25 cellular contexts compared by ENCODE assay signal in the genomic region with DNA sequence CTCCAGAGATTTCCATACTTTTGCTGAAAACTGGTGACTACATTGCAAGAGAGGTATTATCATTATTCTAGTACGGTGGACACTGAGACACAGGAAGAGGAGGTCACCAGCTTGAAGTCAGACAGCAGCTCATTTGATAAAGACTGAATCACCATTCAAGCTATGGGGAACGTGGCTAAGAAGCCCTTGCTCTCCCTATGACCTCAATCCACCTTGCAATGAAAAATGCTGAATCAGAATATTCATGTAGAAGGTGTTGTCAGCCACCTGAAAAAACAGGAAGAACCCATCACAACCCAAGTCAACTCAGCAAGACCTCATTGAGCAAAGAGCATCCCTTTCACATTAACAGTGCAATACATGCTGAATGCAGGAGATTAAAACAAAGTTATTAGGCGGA. TPM values are rescaled to one million over a fixed set of nuclear protein-coding genes. Genes with fewer than 3 reads are reported as not detected.
A peak's percentile ranks its signal among the peaks of the same experiment; 100 is the strongest.
DNase-seq lines count a peak whose midpoint lies in the region; ATAC-seq and TF ChIP-seq lines count a peak whose summit lies in the region.
"Had no signal": no experiment of that assay in that cellular context is flagged by ENCODE, and none has a peak within 500 bp of the region (broad histone marks: within the 10 kb centered on the region; RNA-seq: fewer than 3 reads in every experiment).

No MANE protein-coding gene starts in this region.

- no peaks in the 10 kb centered on the region for H3K79me2 ChIP-seq in mammary epithelial cell (ENCODE audit: insufficient read depth, low read length)

- no peaks in the 10 kb centered on the region for H3K27me3 ChIP-seq in mammary epithelial cell (ENCODE audit: insufficient read depth, low read length)
- H3K27me3 ChIP-seq in brain microvascular endothelial cell (replicated peaks) = no peaks in the 10 kb centered on the region

- no peaks in the 10 kb centered on the region for H3K4me1 Mint-ChIP-seq in MCF 10A (ENCODE audit: insufficient read depth, unreplicated experiment)

- H2AFZ ChIP-seq in mammary epithelial cell (ENCODE audit: low read depth, low read length) = no peak overlapping the region

- dilution Hi-C loops in mammary epithelial cell (cut with HindIII; ENCODE audit: low sequenced_read_pairs) = no loop called here

- 100% methylated on average over 2 of the region's 3 CpGs for WGBS in mammary epithelial cell (ENCODE audit: low coverage, missing lambda C conversion rate)

- no peaks in the 10 kb centered on the region for H3K36me3 ChIP-seq in mammary epithelial cell (ENCODE audit: insufficient read depth, low read length)
- H3K36me3 ChIP-seq in brain microvascular endothelial cell (replicated peaks) = no peaks in the 10 kb centered on the region
- H3K36me3 ChIP-seq: thoracic aorta had no signal

- DNase-seq in mammary epithelial cell = peak; percentile 21
- no peak for DNase-seq in MCF 10A (ENCODE audit: unreplicated experiment)
- DNase-seq in NCI-H774 (lab: John Stamatoyannopoulos, UW) = peak; percentile 66
- DNase-seq in brain microvascular endothelial cell = peak; percentile 38
- peak; percentile 28 for DNase-seq in renal cortical epithelial cell (ENCODE audit: low read depth)
- DNase-seq in Right ventricle myocardium superior = no peak
- no peak for DNase-seq in NCI-H526 (lab: John Stamatoyannopoulos, UW)
- DNase-seq: activated naive CD4-positive, alpha-beta T cell treated with anti-CD3 and anti-CD28 coated beads, Interleukin-2, amount 50 U/mL, for 16 hours; activated T-cell treated with anti-CD3 and anti-CD28 coated beads, Interleukin-2, amount 50 U/mL, for 4 hours; C1 segment of cervical spinal cord; effector CD8-positive, alpha-beta T cell; GDM1; H7; Kasumi-1; left ventricle myocardium superior; NCI-H1436; NCI-H2171 treated with DMSO at 0.1 percent for 48 hours; stimulated activated CD4-positive, alpha-beta T cell treated with anti-CD3 and anti-CD28 coated beads, Interleukin-1b, Interleukin-23, amount 100 ng/mL, for 48 hours; stimulated activated naive B cell treated with anti-CD40 and anti-IgM and Interleukin-4, amounts not matched to agents 10 μg/mL and 1 μg/mL and 100 μg/mL, for 72 hours; T1000 had no signal

- no peak overlapping the region for H3K27ac Mint-ChIP-seq in MCF 10A (ENCODE audit: low read depth, unreplicated experiment)
- H3K27ac Mint-ChIP-seq: progenitor cell of endocrine pancreas; stimulated activated naive B cell treated with anti-CD40 and anti-IgM and Interleukin-4, amounts not matched to agents 10 μg/mL and 1 μg/mL and 100 μg/mL, for 72 hours had no signal

- no peaks in the 10 kb centered on the region for H3K9me3 ChIP-seq in mammary epithelial cell (replicated peaks; ENCODE audit: insufficient read depth, low read length)
- H3K9me3 ChIP-seq: thoracic aorta had no signal

- CTCF ChIA-PET in mammary epithelial cell (lab: Charles Lee; ENCODE audit: low non-redundant PET) (no interaction called here), MCF 10A (lab: Yijun Ruan, JAX) (no interaction called here)

- H3K27me3 Mint-ChIP-seq in MCF 10A (ENCODE audit: insufficient read depth, unreplicated experiment) = no peaks in the 10 kb centered on the region
- H3K27me3 Mint-ChIP-seq: progenitor cell of endocrine pancreas; stimulated activated naive B cell treated with anti-CD40 and anti-IgM and Interleukin-4, amounts not matched to agents 10 μg/mL and 1 μg/mL and 100 μg/mL, for 72 hours had no signal

- H3K9ac ChIP-seq in mammary epithelial cell (ENCODE audit: insufficient read depth, low read length) = no peak overlapping the region

- TF ChIP-seq CTCF in mammary epithelial cell (conservative IDR thresholded peaks at IDR 0.05 in 1 of 2, IDR thresholded peaks at IDR 0.05 in 1 of 2; ENCODE audit: extremely low read depth in 1 of 2, insufficient read depth in 1 of 2, low read depth in 1 of 2, low read length in 2 of 2) (no peak), MCF 10A (IDR thresholded peaks at IDR 0.05; ENCODE audit: unreplicated experiment) (no peak), brain microvascular endothelial cell (IDR thresholded peaks at IDR 0.05; ENCODE audit: low read depth, low read length, missing control alignments) (no peak)

- H3K4me2 ChIP-seq in mammary epithelial cell (ENCODE audit: insufficient read depth, low read depth, low read length) = no peak overlapping the region

- ATAC-seq in Right ventricle myocardium superior (ENCODE audit: poor library complexity) (no peak), HG02973 (IDR thresholded peaks at IDR 0.05; ENCODE audit: unreplicated experiment) (no peak)
- ATAC-seq: activated T-cell treated with anti-CD3 and anti-CD28 coated beads, Interleukin-2, amount 50 U/mL, for 4 hours; left ventricle myocardium superior; Panc1; stimulated activated naive B cell treated with anti-CD40 and anti-IgM and Interleukin-4, amounts not matched to agents 10 μg/mL and 1 μg/mL and 100 μg/mL, for 72 hours had no signal

- no peaks in the 10 kb centered on the region for H3K9me3 Mint-ChIP-seq in MCF 10A (ENCODE audit: unreplicated experiment)
- H3K9me3 Mint-ChIP-seq: activated T-cell treated with anti-CD3 and anti-CD28 coated beads, Interleukin-2, amount 50 U/mL, for 4 hours; neural crest cell had no signal

- H3K4me3 Mint-ChIP-seq in MCF 10A (ENCODE audit: unreplicated experiment) = no peak overlapping the region
- H3K4me3 Mint-ChIP-seq: activated T-cell treated with anti-CD3 and anti-CD28 coated beads, Interleukin-2, amount 50 U/mL, for 4 hours; neural crest cell; stimulated activated naive B cell treated with anti-CD40 and anti-IgM and Interleukin-4, amounts not matched to agents 10 μg/mL and 1 μg/mL and 100 μg/mL, for 72 hours had no signal

- no TSS peak for BruUV-seq in mammary epithelial cell (replicated peaks; lab: Mats Ljungman, UMichigan)
- no TSS peak for BruUV-seq in MCF 10A (replicated peaks; lab: Mats Ljungman, UMichigan)

- intact Hi-C loops in mammary epithelial cell (cut with micrococcal nuclease) = no loop called here
- intact Hi-C loops in MCF 10A (cut with micrococcal nuclease) = no loop called here
- intact Hi-C loops in Right ventricle myocardium superior (cut with DNase I) = no loop called here

- H4K20me1 ChIP-seq in mammary epithelial cell (ENCODE audit: insufficient read depth, low read length) = no peaks in the 10 kb centered on the region

- POLR2A ChIA-PET in MCF 10A (lab: Yijun Ruan, JAX) = no interaction called here

- in situ Hi-C loops in mammary epithelial cell (cut with MboI; ENCODE audit: low sequenced_read_pairs in 2 of 2) = no loop called here
- in situ Hi-C loops in brain microvascular endothelial cell (cut with HindIII; ENCODE audit: low pct_ligation_motif_present, low sequenced_read_pairs) = no loop called here

- H3K27ac ChIP-seq in mammary epithelial cell (ENCODE audit: insufficient read depth, low read depth, low read length) (no peak overlapping the region), brain microvascular endothelial cell (no peak overlapping the region)
- H3K27ac ChIP-seq: thoracic aorta had no signal

- H3K36me3 Mint-ChIP-seq in MCF 10A (ENCODE audit: insufficient read depth, unreplicated experiment) = no peaks in the 10 kb centered on the region
- H3K36me3 Mint-ChIP-seq: stimulated activated naive B cell treated with anti-CD40 and anti-IgM and Interleukin-4, amounts not matched to agents 10 μg/mL and 1 μg/mL and 100 μg/mL, for 72 hours had no signal

- no peak overlapping the region for H3K4me3 ChIP-seq in mammary epithelial cell (replicated peaks in 1 of 3; ENCODE audit: insufficient read depth in 1 of 3, low read depth in 2 of 3, low read length in 3 of 3)
- H3K4me3 ChIP-seq in brain microvascular endothelial cell (ENCODE audit: low read depth, low read length) = no peak overlapping the region
- H3K4me3 ChIP-seq: thoracic aorta had no signal

- H3K4me1 ChIP-seq in mammary epithelial cell (ENCODE audit: insufficient read depth, low read length) = no peaks in the 10 kb centered on the region

RNA-seq across cellular contexts. Expression of gene FGGY, which starts 59.0 kb away (rescaled TPM):
- 10 to 100 TPM; 10.3 to 14.7 TPM for total RNA-seq in mammary epithelial cell
- 8.0 TPM for polyA plus RNA-seq in mammary epithelial cell
- 22.5 TPM for polyA minus RNA-seq in mammary epithelial cell
- 8.0 and 10.6 TPM in 2 replicates for total RNA-seq in MCF 10A (2022)
- 16.0 and 27.8 TPM in 2 replicates for total RNA-seq in renal cortical epithelial cell
- total RNA-seq in Right ventricle myocardium superior = 23.1 TPM

Comparison
In these comparisons a context has a peak if more than half of its experiments do, and no peak if none do; other contexts are left out.
1. DNase-seq: peak in mammary epithelial cell (single experiment), NCI-H774 (single experiment), brain microvascular endothelial cell (single experiment) and renal cortical epithelial cell (single experiment); none in MCF 10A (single experiment), Right ventricle myocardium superior (single experiment) and NCI-H526 (0 of 2).